ENCODE assay signal across 1 cellular context in genomic region chrX:37906357-37906756, GRCh38.
TF ChIP-seq lines count a peak whose summit lies in the region.

No MANE protein-coding gene starts in this region.

TF ChIP-seq in GM23338, 12 proteins besides CTCF, POLR2A, EP300 and RAD21 (continued from another document):
- no peak for TF ChIP-seq ZNF462 (CRISPR knock-in tag; IDR thresholded peaks at IDR 0.05)
